ENCODE assay signal across 1 cellular context in genomic region chr4:147737623-147738022, GRCh38.
A peak's percentile ranks its signal among the peaks of the same experiment; 100 is the strongest.
TF ChIP-seq lines count a peak whose summit lies in the region.

No MANE protein-coding gene starts in this region.

TF ChIP-seq in GM23338, 12 proteins besides CTCF, POLR2A, EP300 and RAD21:
- peak; percentile 27; the same call in 1 of the 2 replicates for TF ChIP-seq NANOG (IDR thresholded peaks at IDR 0.05; ENCODE audit: borderline replicate concordance)
- TF ChIP-seq, protein P1, sequence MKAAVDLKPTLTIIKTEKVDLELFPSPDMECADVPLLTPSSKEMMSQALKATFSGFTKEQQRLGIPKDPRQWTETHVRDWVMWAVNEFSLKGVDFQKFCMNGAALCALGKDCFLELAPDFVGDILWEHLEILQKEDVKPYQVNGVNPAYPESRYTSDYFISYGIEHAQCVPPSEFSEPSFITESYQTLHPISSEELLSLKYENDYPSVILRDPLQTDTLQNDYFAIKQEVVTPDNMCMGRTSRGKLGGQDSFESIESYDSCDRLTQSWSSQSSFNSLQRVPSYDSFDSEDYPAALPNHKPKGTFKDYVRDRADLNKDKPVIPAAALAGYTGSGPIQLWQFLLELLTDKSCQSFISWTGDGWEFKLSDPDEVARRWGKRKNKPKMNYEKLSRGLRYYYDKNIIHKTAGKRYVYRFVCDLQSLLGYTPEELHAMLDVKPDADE (IDR thresholded peaks at IDR 0.05): no peak
